11 cellular contexts compared by ENCODE assay signal in genomic region chr20:49818810-49819209, GRCh38. TPM values are rescaled to one million over a fixed set of nuclear protein-coding genes. Genes with fewer than 3 reads are reported as not detected.
DNase-seq lines count a peak whose midpoint lies in the region; ATAC-seq and TF ChIP-seq lines count a peak whose summit lies in the region.
"Had no signal": no experiment of that assay in that cellular context is flagged by ENCODE, and none has a peak within 500 bp of the region (broad histone marks: within the 10 kb centered on the region; RNA-seq: fewer than 3 reads in every experiment).

No MANE protein-coding gene starts in this region.

- H3K27ac Mint-ChIP-seq in CD4-positive, alpha-beta T cell, result peak overlapping the region; percentile 27
- H3K27ac Mint-ChIP-seq in dendritic cell treated with granulocyte-macrophage colony-stimulating factor and Interleukin-4, amounts not matched to agents 40 ng/mL and 50 ng/mL, for 4 days, result peak overlapping the region; percentile 60
- H3K27ac Mint-ChIP-seq: H9 had no signal

- no peaks in the 10 kb centered on the region for H3K27me3 Mint-ChIP-seq in CD4-positive, alpha-beta T cell
- H3K27me3 Mint-ChIP-seq in dendritic cell treated with granulocyte-macrophage colony-stimulating factor and Interleukin-4, amounts not matched to agents 40 ng/mL and 50 ng/mL, for 4 days, result no peaks in the 10 kb centered on the region
- H3K27me3 Mint-ChIP-seq: CD4-positive, CD25-positive, alpha-beta regulatory T cell had no signal

- H3K4me1 Mint-ChIP-seq in CD4-positive, alpha-beta T cell (ENCODE audit: low read depth), result peaks cover 64% of the 10 kb centered on the region
- peaks cover 34% of the 10 kb centered on the region for H3K4me1 Mint-ChIP-seq in dendritic cell treated with granulocyte-macrophage colony-stimulating factor and Interleukin-4, amounts not matched to agents 40 ng/mL and 50 ng/mL, for 4 days (ENCODE audit: low read depth)

- POLR2A ChIA-PET in CD4-positive, alpha-beta T cell (lab: Charles Lee), result no interaction called here

- intact Hi-C loops in CD4-positive, alpha-beta T cell (cut with DNase I, micrococcal nuclease), result loop anchor here (10.0 kb wide), 4 partner anchors 96 to 916 kb away; partner anchors contain the start of genes B4GALT5 (in 1 of the 2), PARD6B (in 1 of the 2), SPATA2 (in 1 of the 2) and UBE2V1 (in 1 of the 2)
- intact Hi-C loops in dendritic cell treated with granulocyte-macrophage colony-stimulating factor and Interleukin-4, amounts not matched to agents 40 ng/mL and 50 ng/mL, for 4 days (cut with micrococcal nuclease), result loop anchor here (10.0 kb wide), 1 partner anchor 144 kb away; no protein-coding TSS in a partner anchor
- intact Hi-C loops in gastrocnemius medialis (cut with DNase I; ENCODE audit: low total_unique reads), result no loop called here

- no peak overlapping the region for H3K4me3 Mint-ChIP-seq in CD4-positive, alpha-beta T cell
- H3K4me3 Mint-ChIP-seq in dendritic cell treated with granulocyte-macrophage colony-stimulating factor and Interleukin-4, amounts not matched to agents 40 ng/mL and 50 ng/mL, for 4 days, result no peak overlapping the region
- H3K4me3 Mint-ChIP-seq: H9 had no signal

- no peaks in the 10 kb centered on the region for H3K9me3 ChIP-seq in CD4-positive, alpha-beta T cell (ENCODE audit: control insufficient read depth, low read length)
- H3K9me3 ChIP-seq in gastrocnemius medialis, result no peaks in the 10 kb centered on the region

- H3K9me3 Mint-ChIP-seq in CD4-positive, alpha-beta T cell, result no peaks in the 10 kb centered on the region
- H3K9me3 Mint-ChIP-seq in dendritic cell treated with granulocyte-macrophage colony-stimulating factor and Interleukin-4, amounts not matched to agents 40 ng/mL and 50 ng/mL, for 4 days, result no peaks in the 10 kb centered on the region

- TF ChIP-seq CTCF in CD4-positive, alpha-beta T cell (IDR thresholded peaks at IDR 0.05), result no peak
- TF ChIP-seq CTCF in gastrocnemius medialis (IDR thresholded peaks at IDR 0.05 in 4 of 5, conservative IDR thresholded peaks at IDR 0.05 in 1 of 5), result no peak

- no peak for TF ChIP-seq POLR2A in gastrocnemius medialis (IDR thresholded peaks at IDR 0.05)

- peaks cover 0 to 31% of the 10 kb centered on the region in 2 donors for H3K36me3 ChIP-seq in gastrocnemius medialis

- H3K36me3 Mint-ChIP-seq in CD4-positive, alpha-beta T cell (ENCODE audit: low read depth), result peaks cover 77% of the 10 kb centered on the region
- H3K36me3 Mint-ChIP-seq in dendritic cell treated with granulocyte-macrophage colony-stimulating factor and Interleukin-4, amounts not matched to agents 40 ng/mL and 50 ng/mL, for 4 days (ENCODE audit: low read depth), result peaks cover 67% of the 10 kb centered on the region

- peaks cover 18 to 39% of the 10 kb centered on the region in 2 donors for H3K4me1 ChIP-seq in gastrocnemius medialis

- H3K27ac ChIP-seq in CD4-positive, alpha-beta T cell (ENCODE audit: low read depth, low read length), result no peak overlapping the region
- H3K27ac ChIP-seq in gastrocnemius medialis, result peak overlapping the region in 3 of 4 donors; percentile 7 to 93 (median 12)
- H3K27ac ChIP-seq: BLaER1 had no signal

- H3K4me3 ChIP-seq in gastrocnemius medialis, result no peak overlapping the region
- H3K4me3 ChIP-seq: BLaER1 had no signal

- CTCF ChIA-PET in CD4-positive, alpha-beta T cell (lab: Charles Lee), result no interaction called here

- ATAC-seq in CD4-positive, alpha-beta T cell (ENCODE audit: poor library complexity), result no peak
- ATAC-seq in gastrocnemius medialis (no peak), HG03571 (IDR thresholded peaks at IDR 0.05; ENCODE audit: unreplicated experiment) (no peak)

- in situ Hi-C loops in gastrocnemius medialis (cut with MboI; ENCODE audit: low sequenced_read_pairs in 4 of 4), result no loop called here

- no peaks in the 10 kb centered on the region for H3K27me3 ChIP-seq in CD4-positive, alpha-beta T cell (ENCODE audit: control insufficient read depth, insufficient read depth, low read length)
- H3K27me3 ChIP-seq in gastrocnemius medialis, result no peaks in the 10 kb centered on the region
- H3K27me3 ChIP-seq: BLaER1 had no signal

- DNase-seq in CD4-positive, alpha-beta T cell, result no peak
- DNase-seq in gastrocnemius medialis, result no peak
- no peak for DNase-seq in RKO (ENCODE audit: low spot score)
- DNase-seq in activated CD8-positive, alpha-beta memory T cell treated with anti-CD3 and anti-CD28 coated beads, Interleukin-2, amount 50 U/mL, for 48 hours, result no peak
- no peak for DNase-seq in mucosa of gallbladder (ENCODE audit: low spot score)
- DNase-seq: Caco-2; CD4-positive, CD25-positive, alpha-beta regulatory T cell; H9 had no signal

RNA-seq across cellular contexts. Expression of gene SLC9A8, which starts 6.2 kb away (rescaled TPM):
- 10 to 100 TPM; 29.5 to 30.2 TPM for total RNA-seq in CD4-positive, alpha-beta T cell
- 10 to 100 TPM; 12.4 to 20.4 (median 15.1) TPM for total RNA-seq in gastrocnemius medialis
- total RNA-seq in mucosa of gallbladder, result 9.7 TPM
